ENCODE assay signal across 1 cellular context in the genomic region with DNA sequence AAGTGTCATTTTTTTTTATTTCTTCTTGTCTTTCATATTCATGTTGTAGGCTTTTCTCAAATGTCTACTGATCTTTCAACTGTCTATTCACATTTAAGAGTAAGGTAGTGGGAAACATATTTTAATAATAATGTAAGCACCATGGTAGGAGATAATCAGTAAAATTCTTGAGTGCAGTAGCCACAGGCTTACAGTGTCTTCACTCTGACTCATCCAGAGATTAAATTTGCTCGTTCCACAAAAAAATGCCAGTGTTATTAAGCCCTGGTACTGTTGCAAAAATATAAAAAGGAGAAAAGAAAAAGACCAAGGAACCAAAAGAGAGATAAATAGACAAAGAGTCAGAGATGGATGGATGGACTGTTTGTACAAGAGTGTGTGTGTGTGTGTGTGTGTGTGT.
TF ChIP-seq lines count a peak whose summit lies in the region.

No MANE protein-coding gene starts in this region.

TF ChIP-seq in GM12878, 131 proteins besides CTCF, POLR2A, EP300 and RAD21:
- TF ChIP-seq, protein P1, sequence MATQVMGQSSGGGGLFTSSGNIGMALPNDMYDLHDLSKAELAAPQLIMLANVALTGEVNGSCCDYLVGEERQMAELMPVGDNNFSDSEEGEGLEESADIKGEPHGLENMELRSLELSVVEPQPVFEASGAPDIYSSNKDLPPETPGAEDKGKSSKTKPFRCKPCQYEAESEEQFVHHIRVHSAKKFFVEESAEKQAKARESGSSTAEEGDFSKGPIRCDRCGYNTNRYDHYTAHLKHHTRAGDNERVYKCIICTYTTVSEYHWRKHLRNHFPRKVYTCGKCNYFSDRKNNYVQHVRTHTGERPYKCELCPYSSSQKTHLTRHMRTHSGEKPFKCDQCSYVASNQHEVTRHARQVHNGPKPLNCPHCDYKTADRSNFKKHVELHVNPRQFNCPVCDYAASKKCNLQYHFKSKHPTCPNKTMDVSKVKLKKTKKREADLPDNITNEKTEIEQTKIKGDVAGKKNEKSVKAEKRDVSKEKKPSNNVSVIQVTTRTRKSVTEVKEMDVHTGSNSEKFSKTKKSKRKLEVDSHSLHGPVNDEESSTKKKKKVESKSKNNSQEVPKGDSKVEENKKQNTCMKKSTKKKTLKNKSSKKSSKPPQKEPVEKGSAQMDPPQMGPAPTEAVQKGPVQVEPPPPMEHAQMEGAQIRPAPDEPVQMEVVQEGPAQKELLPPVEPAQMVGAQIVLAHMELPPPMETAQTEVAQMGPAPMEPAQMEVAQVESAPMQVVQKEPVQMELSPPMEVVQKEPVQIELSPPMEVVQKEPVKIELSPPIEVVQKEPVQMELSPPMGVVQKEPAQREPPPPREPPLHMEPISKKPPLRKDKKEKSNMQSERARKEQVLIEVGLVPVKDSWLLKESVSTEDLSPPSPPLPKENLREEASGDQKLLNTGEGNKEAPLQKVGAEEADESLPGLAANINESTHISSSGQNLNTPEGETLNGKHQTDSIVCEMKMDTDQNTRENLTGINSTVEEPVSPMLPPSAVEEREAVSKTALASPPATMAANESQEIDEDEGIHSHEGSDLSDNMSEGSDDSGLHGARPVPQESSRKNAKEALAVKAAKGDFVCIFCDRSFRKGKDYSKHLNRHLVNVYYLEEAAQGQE (IDR thresholded peaks at IDR 0.05; ENCODE audit: low read depth, low read length), result no peak
- no peak for TF ChIP-seq ZNF274 (IDR thresholded peaks at IDR 0.05; ENCODE audit: insufficient read depth, insufficient read length)
- no peak for TF ChIP-seq KDM1A (IDR thresholded peaks at IDR 0.05; ENCODE audit: borderline replicate concordance)
- no peak for TF ChIP-seq DPF2 (IDR thresholded peaks at IDR 0.05)
- TF ChIP-seq JUNB (IDR thresholded peaks at IDR 0.05), result peak; percentile 26; the same call in 1 of the 2 replicates
- no peak for TF ChIP-seq MLLT1 (IDR thresholded peaks at IDR 0.05)
- TF ChIP-seq, protein P2, sequence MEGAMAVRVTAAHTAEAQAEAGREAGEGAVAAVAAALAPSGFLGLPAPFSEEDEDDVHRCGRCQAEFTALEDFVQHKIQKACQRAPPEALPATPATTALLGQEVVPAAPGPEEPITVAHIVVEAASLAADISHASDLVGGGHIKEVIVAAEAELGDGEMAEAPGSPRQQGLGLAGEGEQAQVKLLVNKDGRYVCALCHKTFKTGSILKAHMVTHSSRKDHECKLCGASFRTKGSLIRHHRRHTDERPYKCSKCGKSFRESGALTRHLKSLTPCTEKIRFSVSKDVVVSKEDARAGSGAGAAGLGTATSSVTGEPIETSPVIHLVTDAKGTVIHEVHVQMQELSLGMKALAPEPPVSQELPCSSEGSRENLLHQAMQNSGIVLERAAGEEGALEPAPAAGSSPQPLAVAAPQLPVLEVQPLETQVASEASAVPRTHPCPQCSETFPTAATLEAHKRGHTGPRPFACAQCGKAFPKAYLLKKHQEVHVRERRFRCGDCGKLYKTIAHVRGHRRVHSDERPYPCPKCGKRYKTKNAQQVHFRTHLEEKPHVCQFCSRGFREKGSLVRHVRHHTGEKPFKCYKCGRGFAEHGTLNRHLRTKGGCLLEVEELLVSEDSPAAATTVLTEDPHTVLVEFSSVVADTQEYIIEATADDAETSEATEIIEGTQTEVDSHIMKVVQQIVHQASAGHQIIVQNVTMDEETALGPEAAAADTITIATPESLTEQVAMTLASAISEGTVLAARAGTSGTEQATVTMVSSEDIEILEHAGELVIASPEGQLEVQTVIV (IDR thresholded peaks at IDR 0.05; ENCODE audit: borderline replicate concordance, partially characterized antibody), result no peak
- no peak for TF ChIP-seq TAF1 (IDR thresholded peaks at IDR 0.05; ENCODE audit: borderline replicate concordance, low read depth, low read length)
